1 cellular context compared by ENCODE assay signal in genomic region chr15:99504823-99505551, GRCh38.
TF ChIP-seq lines count a peak whose summit lies in the region.

No MANE protein-coding gene starts in this region.

TF ChIP-seq in GM12878, 131 proteins besides CTCF, POLR2A, EP300 and RAD21 (continued from another document):
- TF ChIP-seq BCLAF1 (IDR thresholded peaks at IDR 0.05) (no peak), TAF1 (IDR thresholded peaks at IDR 0.05; ENCODE audit: borderline replicate concordance, low read depth, low read length) (peak; percentile 46; the same call in 1 of the 2 replicates), CBX3 (IDR thresholded peaks at IDR 0.05; ENCODE audit: borderline replicate concordance, low read depth) (no peak), ATF7 (IDR thresholded peaks at IDR 0.05; ENCODE audit: low read depth) (no peak), SKIL (IDR thresholded peaks at IDR 0.05; ENCODE audit: low read depth, poor library complexity, severe bottlenecking) (no peak), NR2F1 (conservative IDR thresholded peaks at IDR 0.05) (no peak), POLR2AphosphoS5 (IDR thresholded peaks at IDR 0.05; ENCODE audit: low read length) (peak; percentile 40; the same call in 1 of the 2 replicates), NFIC (IDR thresholded peaks at IDR 0.05; ENCODE audit: low read depth, low read length) (no peak), ETV6 (conservative IDR thresholded peaks at IDR 0.05 in 1 of 2, IDR thresholded peaks at IDR 0.05 in 1 of 2; ENCODE audit: borderline replicate concordance in 1 of 2, low read depth in 1 of 2) (no peak), BCL11A (IDR thresholded peaks at IDR 0.05; ENCODE audit: low read depth, low read length) (0 out of 2 replicates have a peak, but pooled peaks have one; percentile 27), CEBPB (IDR thresholded peaks at IDR 0.05; ENCODE audit: borderline replicate concordance in 1 of 2, low read depth in 2 of 2, low read length in 2 of 2) (no peak), CEBPZ (IDR thresholded peaks at IDR 0.05; ENCODE audit: low read depth, low read length) (no peak), YY1 (IDR thresholded peaks at IDR 0.05; ENCODE audit: low read depth, low read length) (0 out of 2 replicates have a peak, but pooled peaks have one; percentile 18), SRF (IDR thresholded peaks at IDR 0.05; ENCODE audit: low read depth in 2 of 2, low read length in 2 of 2) (no peak), SPI1 (IDR thresholded peaks at IDR 0.05; ENCODE audit: borderline replicate concordance, insufficient read depth, low read depth, low read length) (no peak), JUNB (IDR thresholded peaks at IDR 0.05) (peak; percentile 62; the same call in 1 of the 2 replicates), SP1 (IDR thresholded peaks at IDR 0.05; ENCODE audit: low read depth, low read length) (no peak), RAD51 (IDR thresholded peaks at IDR 0.05) (no peak), SMAD1 (IDR thresholded peaks at IDR 0.05; ENCODE audit: low read depth, partially characterized antibody) (no peak), EED (IDR thresholded peaks at IDR 0.05; ENCODE audit: low read depth) (peak; percentile 44), SUPT20H (IDR thresholded peaks at IDR 0.05; ENCODE audit: borderline replicate concordance, control insufficient read depth, low read depth, low read length) (no peak), ZNF622 (IDR thresholded peaks at IDR 0.05) (no peak), SIN3A (IDR thresholded peaks at IDR 0.05; ENCODE audit: low read depth, low read length) (no peak), KAT2A (conservative IDR thresholded peaks at IDR 0.05; ENCODE audit: control insufficient read depth, low read depth, low read length) (no peak), MYC (IDR thresholded peaks at IDR 0.05; ENCODE audit: insufficient read depth, insufficient read length, insufficient replicate concordance, low read length, severe bottlenecking) (no peak), ASH2L (IDR thresholded peaks at IDR 0.05; ENCODE audit: borderline replicate concordance, low read depth) (no peak), IKZF2 (IDR thresholded peaks at IDR 0.05) (no peak), ELK1 (IDR thresholded peaks at IDR 0.05; ENCODE audit: low read depth, low read length) (no peak), ZBTB40 (IDR thresholded peaks at IDR 0.05; ENCODE audit: borderline replicate concordance) (no peak), RB1 (IDR thresholded peaks at IDR 0.05; ENCODE audit: borderline replicate concordance) (no peak), NFXL1 (IDR thresholded peaks at IDR 0.05; ENCODE audit: borderline replicate concordance) (no peak), ZSCAN29 (IDR thresholded peaks at IDR 0.05) (no peak), BMI1 (IDR thresholded peaks at IDR 0.05; ENCODE audit: borderline replicate concordance) (no peak), EGR1 (IDR thresholded peaks at IDR 0.05; ENCODE audit: borderline replicate concordance in 1 of 2, low read depth in 2 of 2, low read length in 2 of 2) (no peak), PAX5 (IDR thresholded peaks at IDR 0.05; ENCODE audit: borderline replicate concordance, low read depth, low read length) (no peak), NRF1 (conservative IDR thresholded peaks at IDR 0.05; ENCODE audit: low read depth, low read length) (no peak), SREBF2 (IDR thresholded peaks at IDR 0.05; ENCODE audit: low read length) (no peak), ZNF687 (IDR thresholded peaks at IDR 0.05) (no peak), HDAC2 (IDR thresholded peaks at IDR 0.05) (no peak), ZNF24 (IDR thresholded peaks at IDR 0.05) (peak; percentile 54; the same call in 1 of the 2 replicates), WRNIP1 (IDR thresholded peaks at IDR 0.05; ENCODE audit: borderline replicate concordance, low read depth, low read length) (no peak), IRF4 (IDR thresholded peaks at IDR 0.05; ENCODE audit: low read depth, low read length) (0 out of 2 replicates have a peak, but pooled peaks have one; percentile 33), IRF3 (IDR thresholded peaks at IDR 0.05) (no peak), MEF2B (IDR thresholded peaks at IDR 0.05; ENCODE audit: partially characterized antibody, poor library complexity, severe bottlenecking) (peak; percentile 18), CHD1 (IDR thresholded peaks at IDR 0.05; ENCODE audit: low read depth, low read length) (no peak)
